14 cellular contexts compared by ENCODE assay signal in the genomic region with DNA sequence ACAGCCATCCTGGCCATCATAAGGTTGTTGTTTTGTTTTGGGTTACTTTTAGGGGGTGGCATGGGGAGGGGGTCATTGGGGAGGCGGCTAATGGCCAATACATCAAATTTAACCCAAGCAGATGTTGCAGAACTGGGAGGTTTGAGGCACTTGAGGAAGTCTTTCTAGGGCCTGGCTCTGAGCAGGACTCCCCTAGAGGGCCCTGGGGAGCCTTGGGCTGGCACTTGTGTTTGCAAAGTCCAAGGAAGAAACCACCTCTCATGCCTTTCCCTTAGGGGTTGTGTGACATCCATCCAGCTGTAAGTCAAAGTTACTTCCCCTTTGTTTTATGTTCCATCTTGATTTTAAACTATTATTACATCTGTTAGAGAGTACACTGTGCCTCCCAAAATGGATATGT.
DNase-seq lines count a peak whose midpoint lies in the region; ATAC-seq and TF ChIP-seq lines count a peak whose summit lies in the region.
"Had no signal": no experiment of that assay in that cellular context is flagged by ENCODE, and none has a peak within 500 bp of the region (broad histone marks: within the 10 kb centered on the region; RNA-seq: fewer than 3 reads in every experiment).

No MANE protein-coding gene starts in this region.

- no peak for TF ChIP-seq POLR2A in stomach (IDR thresholded peaks at IDR 0.05)

- H3K27me3 ChIP-seq in OCI-LY3 (ENCODE audit: low read depth, low read length) (no peaks in the 10 kb centered on the region), stomach (no peaks in the 10 kb centered on the region), right atrium auricular region (no peaks in the 10 kb centered on the region)
- H3K27me3 ChIP-seq: gastroesophageal sphincter, pancreas had no signal

- H3K4me1 Mint-ChIP-seq in activated naive CD4-positive, alpha-beta T cell treated with anti-CD3 and anti-CD28 coated beads, Interleukin-2, amount 10 ng/mL, durations not matched to agents 7 days and 5 days: peaks cover 93% of the 10 kb centered on the region
- H3K4me1 Mint-ChIP-seq in activated naive CD4-positive, alpha-beta T cell treated with anti-CD3 and anti-CD28 coated beads for 36 hours (ENCODE audit: low read depth): peaks cover 90% of the 10 kb centered on the region
- peaks cover 47% of the 10 kb centered on the region for H3K4me1 Mint-ChIP-seq in activated naive CD8-positive, alpha-beta T cell treated with anti-CD3 and anti-CD28 coated beads, Interleukin-2, amount 10 ng/mL, durations not matched to agents 7 days and 5 days

- POLR2A ChIA-PET in activated naive CD8-positive, alpha-beta T cell treated with anti-CD3 and anti-CD28 coated beads, Interleukin-2, amount 10 ng/mL, durations not matched to agents 7 days and 5 days (lab: Charles Lee): interaction anchor here (1.8 to 2.5 kb wide), 2 partner anchors 15 to 470 kb away, joined by 5 to 7 read pairs; partner anchors contain the start of gene USPL1

- H3K27ac Mint-ChIP-seq in activated naive CD4-positive, alpha-beta T cell treated with anti-CD3 and anti-CD28 coated beads, Interleukin-2, amount 10 ng/mL, durations not matched to agents 7 days and 5 days: peak overlapping the region; percentile 99
- H3K27ac Mint-ChIP-seq in activated naive CD4-positive, alpha-beta T cell treated with anti-CD3 and anti-CD28 coated beads for 36 hours: no peak overlapping the region
- H3K27ac Mint-ChIP-seq in activated naive CD8-positive, alpha-beta T cell treated with anti-CD3 and anti-CD28 coated beads, Interleukin-2, amount 10 ng/mL, durations not matched to agents 7 days and 5 days: peak overlapping the region; percentile 74
- H3K27ac Mint-ChIP-seq: HFFc6 had no signal

- H4K20me1 ChIP-seq in OCI-LY3 (ENCODE audit: insufficient read depth, low read length): no peaks in the 10 kb centered on the region

- no peak for ATAC-seq in activated naive CD8-positive, alpha-beta T cell treated with anti-CD3 and anti-CD28 coated beads, Interleukin-2, amount 10 ng/mL, durations not matched to agents 7 days and 5 days (ENCODE audit: low read depth)
- ATAC-seq: gastroesophageal sphincter, pancreas, SK-N-SH treated with all-trans-retinoic acid at 6 μM for 48 hours had no signal

- no peak for TF ChIP-seq EP300 in stomach (IDR thresholded peaks at IDR 0.05)

- H3K36me3 Mint-ChIP-seq in activated naive CD4-positive, alpha-beta T cell treated with anti-CD3 and anti-CD28 coated beads, Interleukin-2, amount 10 ng/mL, durations not matched to agents 7 days and 5 days: peaks cover 27% of the 10 kb centered on the region
- peaks cover 4% of the 10 kb centered on the region for H3K36me3 Mint-ChIP-seq in activated naive CD4-positive, alpha-beta T cell treated with anti-CD3 and anti-CD28 coated beads for 36 hours (ENCODE audit: low read depth)
- peaks cover 4% of the 10 kb centered on the region for H3K36me3 Mint-ChIP-seq in activated naive CD8-positive, alpha-beta T cell treated with anti-CD3 and anti-CD28 coated beads, Interleukin-2, amount 10 ng/mL, durations not matched to agents 7 days and 5 days

- H3K36me3 ChIP-seq in OCI-LY3 (replicated peaks; ENCODE audit: low read depth, low read length): peaks cover 50% of the 10 kb centered on the region
- H3K36me3 ChIP-seq in stomach: no peaks in the 10 kb centered on the region
- H3K36me3 ChIP-seq in right atrium auricular region: no peaks in the 10 kb centered on the region
- H3K36me3 ChIP-seq: gastroesophageal sphincter, pancreas had no signal

- no peak for DNase-seq in activated naive CD4-positive, alpha-beta T cell treated with anti-CD3 and anti-CD28 coated beads, Interleukin-2, amount 10 ng/mL, durations not matched to agents 7 days and 5 days
- no peak for DNase-seq in activated naive CD4-positive, alpha-beta T cell treated with anti-CD3 and anti-CD28 coated beads for 36 hours
- no peak for DNase-seq in activated naive CD8-positive, alpha-beta T cell treated with anti-CD3 and anti-CD28 coated beads, Interleukin-2, amount 10 ng/mL, durations not matched to agents 7 days and 5 days
- DNase-seq in stomach (no peak), right atrium auricular region (ENCODE audit: low spot score) (no peak), islet precursor cell (no peak), SIG-M5 (lab: John Stamatoyannopoulos, UW) (no peak)
- DNase-seq: caudate nucleus, HFFc6, NCI-H2171 treated with DMSO at 0.1 percent for 48 hours, pancreas had no signal

- H3K9me3 Mint-ChIP-seq in activated naive CD4-positive, alpha-beta T cell treated with anti-CD3 and anti-CD28 coated beads, Interleukin-2, amount 10 ng/mL, durations not matched to agents 7 days and 5 days: peaks cover 16% of the 10 kb centered on the region
- peaks cover 10% of the 10 kb centered on the region for H3K9me3 Mint-ChIP-seq in activated naive CD4-positive, alpha-beta T cell treated with anti-CD3 and anti-CD28 coated beads for 36 hours
- peaks cover 3% of the 10 kb centered on the region for H3K9me3 Mint-ChIP-seq in activated naive CD8-positive, alpha-beta T cell treated with anti-CD3 and anti-CD28 coated beads, Interleukin-2, amount 10 ng/mL, durations not matched to agents 7 days and 5 days

- H3K4me3 Mint-ChIP-seq in activated naive CD4-positive, alpha-beta T cell treated with anti-CD3 and anti-CD28 coated beads, Interleukin-2, amount 10 ng/mL, durations not matched to agents 7 days and 5 days: no peak overlapping the region
- H3K4me3 Mint-ChIP-seq in activated naive CD4-positive, alpha-beta T cell treated with anti-CD3 and anti-CD28 coated beads for 36 hours: no peak overlapping the region
- H3K4me3 Mint-ChIP-seq in activated naive CD8-positive, alpha-beta T cell treated with anti-CD3 and anti-CD28 coated beads, Interleukin-2, amount 10 ng/mL, durations not matched to agents 7 days and 5 days: no peak overlapping the region
- H3K4me3 Mint-ChIP-seq: HFFc6 had no signal

- H3K79me2 ChIP-seq in OCI-LY3 (ENCODE audit: low read length): peaks cover 29% of the 10 kb centered on the region

- CTCF ChIA-PET in activated naive CD4-positive, alpha-beta T cell treated with anti-CD3 and anti-CD28 coated beads, Interleukin-2, amount 10 ng/mL, durations not matched to agents 7 days and 5 days (lab: Charles Lee): interaction anchor here (1.4 to 14.6 kb wide), 3 partner anchors 9 to 16 kb away, joined by 4 to 144 read pairs (median 10); no protein-coding TSS in a partner anchor
- CTCF ChIA-PET in activated naive CD4-positive, alpha-beta T cell treated with anti-CD3 and anti-CD28 coated beads for 36 hours (lab: Charles Lee): interaction anchor here (1.1 to 8.3 kb wide), 2 partner anchors 12 to 15 kb away, joined by 3 to 86 read pairs; no protein-coding TSS in a partner anchor

- peaks cover 3% of the 10 kb centered on the region for H3K27me3 Mint-ChIP-seq in activated naive CD4-positive, alpha-beta T cell treated with anti-CD3 and anti-CD28 coated beads, Interleukin-2, amount 10 ng/mL, durations not matched to agents 7 days and 5 days
- no peaks in the 10 kb centered on the region for H3K27me3 Mint-ChIP-seq in activated naive CD4-positive, alpha-beta T cell treated with anti-CD3 and anti-CD28 coated beads for 36 hours (ENCODE audit: low read depth)
- H3K27me3 Mint-ChIP-seq in activated naive CD8-positive, alpha-beta T cell treated with anti-CD3 and anti-CD28 coated beads, Interleukin-2, amount 10 ng/mL, durations not matched to agents 7 days and 5 days: no peaks in the 10 kb centered on the region

- WGBS in stomach, 5 donors: 74 to 100% (median 88%) methylated on average over 1 of the region's 1 CpG

- intact Hi-C loops in activated naive CD4-positive, alpha-beta T cell treated with anti-CD3 and anti-CD28 coated beads for 36 hours (cut with micrococcal nuclease): loop anchor here (2.0 to 5.0 kb wide), 3 partner anchors 27 to 593 kb away; no protein-coding TSS in a partner anchor
- intact Hi-C loops in stomach (cut with DNase I; ENCODE audit: low total_unique reads): loop anchor here (10.0 kb wide), 1 partner anchor 657 kb away; no protein-coding TSS in a partner anchor

- peak overlapping the region; percentile 76 for H3K9ac ChIP-seq in OCI-LY3 (ENCODE audit: low read length)

- H3K4me2 ChIP-seq in OCI-LY3 (ENCODE audit: low read length): peak overlapping the region; percentile 74

- H3K27ac ChIP-seq in OCI-LY3 (ENCODE audit: low read length) (peak overlapping the region; percentile 96), stomach (peak overlapping the region in 3 of 5 donors; percentile 3 to 13 (median 9)), right atrium auricular region (no peak overlapping the region)
- H3K27ac ChIP-seq: gastroesophageal sphincter, pancreas had no signal

- H3K4me3 ChIP-seq in OCI-LY3 (ENCODE audit: low read length) (no peak overlapping the region), stomach (no peak overlapping the region), right atrium auricular region (no peak overlapping the region)
- H3K4me3 ChIP-seq: gastroesophageal sphincter, pancreas had no signal

- TF ChIP-seq CTCF in OCI-LY3 (IDR thresholded peaks at IDR 0.05; ENCODE audit: low read depth, low read length) (peak; percentile 31), stomach (IDR thresholded peaks at IDR 0.05) (no peak), right atrium auricular region (IDR thresholded peaks at IDR 0.05) (no peak)

- H3K9me3 ChIP-seq in OCI-LY3 (ENCODE audit: insufficient read depth, low read length) (no peaks in the 10 kb centered on the region), stomach (no peaks in the 10 kb centered on the region), right atrium auricular region (no peaks in the 10 kb centered on the region)
- H3K9me3 ChIP-seq: gastroesophageal sphincter, pancreas had no signal

- H2AFZ ChIP-seq in OCI-LY3 (ENCODE audit: low read depth, low read length): no peak overlapping the region

- H3K4me1 ChIP-seq in OCI-LY3 (ENCODE audit: low read length) (peaks cover 99% of the 10 kb centered on the region), stomach (peaks cover 10 to 17% (median 12%) of the 10 kb centered on the region in 4 donors), right atrium auricular region (peaks cover 0 to 11% of the 10 kb centered on the region in 2 donors)
- H3K4me1 ChIP-seq: pancreas had no signal

Comparison
In these comparisons a context has a peak if more than half of its experiments do, and no peak if none do; other contexts are left out.
1. H3K27ac ChIP-seq: peak in OCI-LY3 (single experiment) and stomach (3 of 5); none in right atrium auricular region (0 of 2).